In the genomic region with DNA sequence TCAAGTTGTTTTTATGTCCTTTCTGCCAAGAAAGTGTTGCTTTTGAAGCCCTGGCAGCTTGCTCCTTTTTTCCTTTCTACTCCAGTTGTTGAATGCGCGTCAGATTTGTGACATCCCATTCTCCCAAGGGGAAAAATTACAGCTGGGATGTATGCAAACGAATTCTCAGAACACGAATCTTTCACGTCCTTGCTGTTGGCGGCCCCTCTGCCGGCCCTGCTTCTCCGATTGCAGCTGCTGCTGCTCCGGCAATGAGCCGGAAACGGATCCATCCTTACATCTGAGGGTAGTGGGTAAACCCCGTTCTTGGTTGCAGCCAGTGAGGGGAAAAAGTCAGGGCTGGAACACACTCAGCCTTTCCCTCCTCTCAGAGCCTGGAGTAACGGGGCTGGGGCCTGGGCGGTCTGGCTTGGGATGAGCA, we compare ENCODE assay signal across 18 cellular contexts.
"Had no signal": no experiment of that assay in that cellular context is flagged by ENCODE, and none has a peak within 500 bp of the region (broad histone marks: within the 10 kb centered on the region; RNA-seq: fewer than 3 reads in every experiment).

No MANE protein-coding gene starts in this region.

- ATAC-seq: activated CD8-positive, alpha-beta T cell treated with anti-CD3 and anti-CD28 coated beads for 36 hours; activated T-cell treated with anti-CD3 and anti-CD28 coated beads, Interleukin-2, amount 50 U/mL, for 72 hours; esophagus mucosa; heart right ventricle; left ventricle myocardium superior; pancreas; stimulated activated naive B cell treated with anti-CD40 and anti-IgM and Interleukin-4, amounts not matched to agents 10 μg/mL and 1 μg/mL and 100 μg/mL, for 72 hours had no signal

- H3K4me3 ChIP-seq: ascending aorta, breast epithelium, heart right ventricle, neural progenitor cell, pancreas, sigmoid colon, thyroid gland, uterus had no signal

- H3K27me3 ChIP-seq: ascending aorta, breast epithelium, neural progenitor cell, pancreas, sigmoid colon, thyroid gland, uterus had no signal

- DNase-seq: activated CD4-positive, alpha-beta T cell treated with anti-CD3 and anti-CD28 coated beads, Interleukin-2, amount 10 ng/mL, durations not matched to agents 24 days and 14 days; activated CD8-positive, alpha-beta T cell treated with anti-CD3 and anti-CD28 coated beads for 36 hours; activated effector memory CD4-positive, alpha-beta T cell treated with anti-CD3 and anti-CD28 coated beads, Interleukin-2, amount 50 U/mL, for 16 hours; activated naive CD4-positive, alpha-beta T cell treated with anti-CD3 and anti-CD28 coated beads, Interleukin-2, amount 50 U/mL, for 16 hours; activated T-cell treated with anti-CD3 and anti-CD28 coated beads, Interleukin-2, amount 50 U/mL, for 72 hours; cortex of kidney; effector CD8-positive, alpha-beta T cell; heart right ventricle; left ventricle myocardium superior; pancreas; sigmoid colon; stimulated activated naive B cell treated with anti-CD40 and anti-IgM and Interleukin-4, amounts not matched to agents 10 μg/mL and 1 μg/mL and 100 μg/mL, for 72 hours; thyroid gland; uterus had no signal

- H3K36me3 ChIP-seq: ascending aorta, breast epithelium, heart right ventricle, neural progenitor cell, pancreas, sigmoid colon, thyroid gland, uterus had no signal
